Comparison of ENCODE assay signal across 28 cellular contexts in genomic region chr2:9053534-9053931, GRCh38. TPM values are rescaled to one million over a fixed set of nuclear protein-coding genes. Genes with fewer than 3 reads are reported as not detected.
DNase-seq lines count a peak whose midpoint lies in the region; ATAC-seq and TF ChIP-seq lines count a peak whose summit lies in the region.
"Had no signal": no experiment of that assay in that cellular context is flagged by ENCODE, and none has a peak within 500 bp of the region (broad histone marks: within the 10 kb centered on the region; RNA-seq: fewer than 3 reads in every experiment).

No MANE protein-coding gene starts in this region.

- peak overlapping the region; percentile 38; the same call in 1 of the 2 replicates for H2AFZ ChIP-seq in GM23338
- peak overlapping the region; percentile 8; the same call in 1 of the 2 replicates for H2AFZ ChIP-seq in PC-3 (ENCODE audit: low read length)

- H3K9me3 ChIP-seq in PC-3 (ENCODE audit: low read length) (no peaks in the 10 kb centered on the region), neutrophil (no peaks in the 10 kb centered on the region)
- H3K9me3 ChIP-seq: gastrocnemius medialis, left ventricle myocardium inferior, pancreas, thyroid gland had no signal

- no peaks in the 10 kb centered on the region for H3K36me3 ChIP-seq in GM23338 (ENCODE audit: insufficient read depth)
- H3K36me3 ChIP-seq in PC-3 (ENCODE audit: low read depth, low read length), result no peaks in the 10 kb centered on the region
- H3K36me3 ChIP-seq in neutrophil, result no peaks in the 10 kb centered on the region
- H3K36me3 ChIP-seq: gastrocnemius medialis, left ventricle myocardium inferior, pancreas, thyroid gland had no signal

- DNase-seq in GM23338 (ENCODE audit: low spot score) (no peak), PC-3 (peak; percentile 37), endothelial cell (ENCODE audit: low spot score) (no peak), KG1 (lab: John Stamatoyannopoulos, UW) (no peak), nephron progenitor cell (no peak)
- DNase-seq: activated CD4-positive, alpha-beta T cell treated with anti-CD3 and anti-CD28 coated beads, Interleukin-2, amount 10 ng/mL, durations not matched to agents 7 days and 5 days; activated CD8-positive, alpha-beta memory T cell treated with anti-CD3 and anti-CD28 coated beads, Interleukin-2, amount 10 ng/mL, durations not matched to agents 7 days and 5 days; activated naive CD4-positive, alpha-beta T cell treated with anti-CD3 and anti-CD28 coated beads, Interleukin-2, amount 10 ng/mL, durations not matched to agents 7 days and 5 days; amygdala; Calu3; central memory CD4-positive, alpha-beta T cell; gastrocnemius medialis; hypothalamus; IMR-90; left ventricle myocardium inferior; natural killer cell; NCI-H1694; NCI-H2171; NCI-H524 treated with DMSO at 0.1 percent for 48 hours; pancreas; right cardiac atrium; stimulated activated naive CD4-positive, alpha-beta T cell treated with Interleukin-2 at 50 U/mL for 16 hours; thyroid gland had no signal

- H3K27ac ChIP-seq in GM23338 (ENCODE audit: low read depth) (no peak overlapping the region), PC-3 (ENCODE audit: low read length) (no peak overlapping the region), neutrophil (peak overlapping the region; percentile 89)
- H3K27ac ChIP-seq: gastrocnemius medialis, left ventricle myocardium inferior, pancreas, RWPE1, thyroid gland had no signal

- H4K20me1 ChIP-seq in GM23338 (replicated peaks; ENCODE audit: insufficient read depth) (no peaks in the 10 kb centered on the region), PC-3 (ENCODE audit: low read length) (no peaks in the 10 kb centered on the region)

- H3K27ac Mint-ChIP-seq in GM23338 (no peak overlapping the region), endothelial cell (ENCODE audit: unreplicated experiment) (peak overlapping the region; percentile 48), nephron progenitor cell (no peak overlapping the region)
- H3K27ac Mint-ChIP-seq: activated CD4-positive, alpha-beta T cell treated with anti-CD3 and anti-CD28 coated beads, Interleukin-2, amount 10 ng/mL, durations not matched to agents 7 days and 5 days; activated CD8-positive, alpha-beta memory T cell treated with anti-CD3 and anti-CD28 coated beads, Interleukin-2, amount 10 ng/mL, durations not matched to agents 7 days and 5 days; activated naive CD4-positive, alpha-beta T cell treated with anti-CD3 and anti-CD28 coated beads, Interleukin-2, amount 10 ng/mL, durations not matched to agents 7 days and 5 days; mesothelial cell of epicardium; natural killer cell had no signal

- H3K4me1 Mint-ChIP-seq in GM23338 (no peaks in the 10 kb centered on the region), endothelial cell (ENCODE audit: unreplicated experiment) (peaks cover 22% of the 10 kb centered on the region), nephron progenitor cell (peaks cover 11% of the 10 kb centered on the region)
- H3K4me1 Mint-ChIP-seq: mesothelial cell of epicardium had no signal

- no peaks in the 10 kb centered on the region for H3F3A ChIP-seq in GM23338 (replicated peaks; ENCODE audit: low read depth)
- no peaks in the 10 kb centered on the region for H3F3A ChIP-seq in PC-3 (ENCODE audit: low read length, unreplicated experiment)

- POLR2A ChIA-PET in PC-3 (lab: Charles Lee; ENCODE audit: unreplicated experiment), result no interaction called here

- no peak for TF ChIP-seq CTCF in GM23338 (conservative IDR thresholded peaks at IDR 0.05; ENCODE audit: low read depth in 2 of 2)
- no peak for TF ChIP-seq CTCF in PC-3 (conservative IDR thresholded peaks at IDR 0.05; ENCODE audit: low read depth, low read length)
- no peak for TF ChIP-seq CTCF in endothelial cell (IDR thresholded peaks at IDR 0.05; ENCODE audit: unreplicated experiment)
- no peak for TF ChIP-seq CTCF in neutrophil (IDR thresholded peaks at IDR 0.05)
- TF ChIP-seq CTCF in nephron progenitor cell (IDR thresholded peaks at IDR 0.05), result no peak

- H3K4me1 ChIP-seq in GM23338 (ENCODE audit: insufficient read depth), result no peaks in the 10 kb centered on the region
- peaks cover 6% of the 10 kb centered on the region; the same call in 1 of the 2 replicates for H3K4me1 ChIP-seq in PC-3 (ENCODE audit: insufficient read depth, low read length)
- peaks cover 49 to 53% of the 10 kb centered on the region in 2 experiments for H3K4me1 ChIP-seq in neutrophil (ENCODE audit: control insufficient read depth in 1 of 2, insufficient read depth in 1 of 2, low read depth in 1 of 2, low read length in 1 of 2)
- H3K4me1 ChIP-seq: gastrocnemius medialis, pancreas, thyroid gland had no signal

- H3K4me3 ChIP-seq in GM23338 (no peak overlapping the region), PC-3 (ENCODE audit: low read length) (no peak overlapping the region), neutrophil (ENCODE audit: low read depth in 1 of 2, low read length in 1 of 2) (peak overlapping the region in 1 of 2 experiments; percentile 23)
- H3K4me3 ChIP-seq: gastrocnemius medialis, left ventricle myocardium inferior, pancreas, thyroid gland had no signal

- no peaks in the 10 kb centered on the region for H3K79me2 ChIP-seq in GM23338 (replicated peaks; ENCODE audit: insufficient read depth)
- no peaks in the 10 kb centered on the region for H3K79me2 ChIP-seq in PC-3 (ENCODE audit: low read length)

- no peak overlapping the region for H3K9ac ChIP-seq in PC-3 (ENCODE audit: low read length)

- CTCF ChIA-PET in PC-3 (lab: Charles Lee), result no interaction called here

- H3K27me3 Mint-ChIP-seq in GM23338 (ENCODE audit: insufficient read depth, low read depth, poor library complexity), result no peaks in the 10 kb centered on the region
- peaks cover 2% of the 10 kb centered on the region for H3K27me3 Mint-ChIP-seq in endothelial cell (ENCODE audit: unreplicated experiment)
- H3K27me3 Mint-ChIP-seq in nephron progenitor cell (ENCODE audit: low read depth, poor library complexity), result peaks cover 15% of the 10 kb centered on the region
- H3K27me3 Mint-ChIP-seq: activated CD4-positive, alpha-beta T cell treated with anti-CD3 and anti-CD28 coated beads, Interleukin-2, amount 10 ng/mL, durations not matched to agents 7 days and 5 days had no signal

- no peak overlapping the region for H3K4me2 ChIP-seq in GM23338
- no peak overlapping the region for H3K4me2 ChIP-seq in PC-3 (ENCODE audit: low read length)

- H3K9me3 Mint-ChIP-seq in GM23338, result no peaks in the 10 kb centered on the region
- no peaks in the 10 kb centered on the region for H3K9me3 Mint-ChIP-seq in endothelial cell (ENCODE audit: unreplicated experiment)
- peaks cover 9% of the 10 kb centered on the region for H3K9me3 Mint-ChIP-seq in nephron progenitor cell

- H3K27me3 ChIP-seq in GM23338 (ENCODE audit: insufficient read depth) (no peaks in the 10 kb centered on the region), PC-3 (ENCODE audit: low read length) (no peaks in the 10 kb centered on the region), neutrophil (no peaks in the 10 kb centered on the region)
- H3K27me3 ChIP-seq: gastrocnemius medialis, pancreas had no signal

- H3K9me2 ChIP-seq in GM23338 (ENCODE audit: insufficient read depth) (no peaks in the 10 kb centered on the region), PC-3 (replicated peaks; ENCODE audit: low read length) (no peaks in the 10 kb centered on the region)

- H3K36me3 Mint-ChIP-seq in GM23338 (ENCODE audit: low read depth) (no peaks in the 10 kb centered on the region), endothelial cell (ENCODE audit: low read depth, unreplicated experiment) (peaks cover 7% of the 10 kb centered on the region), nephron progenitor cell (ENCODE audit: low read depth) (no peaks in the 10 kb centered on the region)
- H3K36me3 Mint-ChIP-seq: activated naive CD4-positive, alpha-beta T cell treated with anti-CD3 and anti-CD28 coated beads, Interleukin-2, amount 10 ng/mL, durations not matched to agents 7 days and 5 days; CD14-positive monocyte; mesothelial cell of epicardium; natural killer cell had no signal

- intact Hi-C loops in PC-3 (cut with micrococcal nuclease), result no loop called here

- no peak for ATAC-seq in GM23338
- ATAC-seq in PC-3, result no peak
- ATAC-seq in GM21786 (IDR thresholded peaks at IDR 0.05; ENCODE audit: unreplicated experiment), result no peak
- ATAC-seq: activated CD8-positive, alpha-beta memory T cell treated with anti-CD3 and anti-CD28 coated beads, Interleukin-2, amount 10 ng/mL, durations not matched to agents 7 days and 5 days; gastrocnemius medialis; pancreas; right cardiac atrium had no signal

- H3K4me3 Mint-ChIP-seq in GM23338, result no peak overlapping the region
- no peak overlapping the region for H3K4me3 Mint-ChIP-seq in endothelial cell (ENCODE audit: unreplicated experiment)
- H3K4me3 Mint-ChIP-seq in nephron progenitor cell, result no peak overlapping the region
- H3K4me3 Mint-ChIP-seq: activated CD4-positive, alpha-beta T cell treated with anti-CD3 and anti-CD28 coated beads, Interleukin-2, amount 10 ng/mL, durations not matched to agents 7 days and 5 days; activated CD8-positive, alpha-beta memory T cell treated with anti-CD3 and anti-CD28 coated beads, Interleukin-2, amount 10 ng/mL, durations not matched to agents 7 days and 5 days; activated naive CD4-positive, alpha-beta T cell treated with anti-CD3 and anti-CD28 coated beads, Interleukin-2, amount 10 ng/mL, durations not matched to agents 7 days and 5 days; mesothelial cell of epicardium; natural killer cell had no signal

- no TSS peak for BruUV-seq in PC-3 (replicated peaks; lab: Mats Ljungman, UMichigan)

TF ChIP-seq in GM23338, 12 proteins besides CTCF, POLR2A, EP300 and RAD21 (continues in another document):
- no peak for TF ChIP-seq NANOG (IDR thresholded peaks at IDR 0.05; ENCODE audit: borderline replicate concordance)
- TF ChIP-seq ZNF114 (CRISPR knock-in tag; IDR thresholded peaks at IDR 0.05), result no peak
- TF ChIP-seq STAT1 (IDR thresholded peaks at IDR 0.05; ENCODE audit: unreplicated experiment), result no peak
- TF ChIP-seq JUNB (IDR thresholded peaks at IDR 0.05; ENCODE audit: unreplicated experiment), result no peak
- TF ChIP-seq EZH2 (IDR thresholded peaks at IDR 0.05; ENCODE audit: low read depth, unreplicated experiment), result no peak
- TF ChIP-seq ZNF331 (CRISPR knock-in tag; IDR thresholded peaks at IDR 0.05; ENCODE audit: low read depth), result no peak
- no peak for TF ChIP-seq CREB1 (CRISPR knock-in tag; IDR thresholded peaks at IDR 0.05; ENCODE audit: low read depth)

RNA-seq across cellular contexts. Expression of gene MBOAT2, which starts 50.0 kb away (rescaled TPM):
- total RNA-seq in GM23338 (2014; rRNA removed; shearing (Covaris generic)), result 22.7 and 24.7 TPM in 2 replicates
- polyA plus RNA-seq in GM23338 (2016; fragmentation: Nextera tagmentation; extraction: Ambion mirVana), result 8.2 and 15.9 TPM in 2 replicates
- 26.8 and 30.7 TPM in 2 replicates for total RNA-seq in PC-3 (2014; rRNA removed)
- total RNA-seq in endothelial cell (ENCODE audit: unreplicated experiment), result 71.6 TPM
